ENCODE assay signal across 11 cellular contexts in the genomic region with DNA sequence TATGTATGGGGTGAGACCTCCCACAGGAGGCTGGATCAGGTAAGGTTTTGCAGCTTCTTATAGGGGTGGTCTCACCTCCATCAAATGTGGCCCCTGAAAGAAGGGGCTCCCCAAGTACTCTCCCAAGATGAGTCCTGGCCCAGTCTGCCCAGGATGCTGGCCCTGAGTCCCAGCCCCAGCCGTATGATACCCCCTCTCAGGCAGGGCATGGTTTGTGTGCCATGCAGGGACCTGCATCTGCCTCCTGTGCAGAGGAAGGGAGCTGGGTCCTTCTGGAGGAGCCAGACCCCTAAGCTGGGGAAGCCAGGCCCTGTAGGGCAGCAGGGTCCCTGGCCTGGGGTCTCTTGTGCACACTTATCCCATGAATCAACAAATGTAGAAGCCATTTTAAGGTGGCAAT. TPM values are rescaled to one million over a fixed set of nuclear protein-coding genes. Genes with fewer than 3 reads are reported as not detected.
"Had no signal": no experiment of that assay in that cellular context is flagged by ENCODE, and none has a peak within 500 bp of the region (broad histone marks: within the 10 kb centered on the region; RNA-seq: fewer than 3 reads in every experiment).

No MANE protein-coding gene starts in this region.

- ATAC-seq: GM23338, HCT116 had no signal

- H3K27ac ChIP-seq: GM23248 had no signal

- H3K9ac ChIP-seq: GM23248 had no signal

- H3K9me3 ChIP-seq: HAP-1 had no signal

- H3K4me3 ChIP-seq: GM23248, GM23338, HAP-1 had no signal

- DNase-seq: GM23248, GOT3, H7, H9, HCEC 1CT, HFFc6 had no signal

- H3K4me1 ChIP-seq: HAP-1 had no signal

- FAIRE-seq: H1, H54 had no signal

- H3K36me3 ChIP-seq: HAP-1 had no signal

RNA-seq across cellular contexts. Expression of a gene that starts 35.1 kb away (rescaled TPM):
- total RNA-seq: GM23248, GM23338, H1, H7, H9, HFFc6 had no signal
- polyA plus RNA-seq: GM23248, GM23338, H1 had no signal
